Comparison of ENCODE assay signal across 13 cellular contexts in genomic region chr4:83358410-83358809, GRCh38. TPM values are rescaled to one million over a fixed set of nuclear protein-coding genes. Genes with fewer than 3 reads are reported as not detected.
DNase-seq lines count a peak whose midpoint lies in the region; ATAC-seq and TF ChIP-seq lines count a peak whose summit lies in the region.
"Had no signal": no experiment of that assay in that cellular context is flagged by ENCODE, and none has a peak within 500 bp of the region (broad histone marks: within the 10 kb centered on the region; RNA-seq: fewer than 3 reads in every experiment).

No MANE protein-coding gene starts in this region.

- TF ChIP-seq CTCF in SK-N-SH (IDR thresholded peaks at IDR 0.05): no peak
- TF ChIP-seq CTCF in tibial artery (IDR thresholded peaks at IDR 0.05): no peak

- CTCF ChIA-PET in SK-N-SH (lab: Yijun Ruan, JAX): no interaction called here

- TF ChIP-seq RAD21 in SK-N-SH (IDR thresholded peaks at IDR 0.05; ENCODE audit: low read length): no peak

- H3K27me3 ChIP-seq in SK-N-SH (ENCODE audit: insufficient read depth): no peaks in the 10 kb centered on the region
- H3K27me3 ChIP-seq in tibial artery: no peaks in the 10 kb centered on the region
- H3K27me3 ChIP-seq: tibial nerve had no signal

- peak overlapping the region; percentile 10; the same call in 1 of the 2 replicates for H3K4me2 ChIP-seq in SK-N-SH

- peak overlapping the region; percentile 21; the same call in 1 of the 2 replicates for H2AFZ ChIP-seq in SK-N-SH (ENCODE audit: low read depth)

- H3K9me3 ChIP-seq in SK-N-SH (peaks cover 5% of the 10 kb centered on the region; the same call in 1 of the 2 replicates), tibial artery (no peaks in the 10 kb centered on the region)

- 8% methylated on average over 1 of the region's 1 CpG for WGBS in SK-N-SH (ENCODE audit: low lambda C conversion rate)

- peaks cover 22% of the 10 kb centered on the region for H3F3A ChIP-seq in SK-N-SH (replicated peaks; ENCODE audit: insufficient read depth)

- DNase-seq in HCEC 1CT (peak; percentile 74), SK-N-SH (no peak), fibroblast of the conjunctiva (ENCODE audit: low read depth) (peak; percentile 27), tibial artery (no peak)
- DNase-seq in stimulated activated naive CD4-positive, alpha-beta T cell treated with Interleukin-2 at 50 U/mL for 16 hours (lab: John Stamatoyannopoulos, UW): no peak
- DNase-seq: caudate nucleus, DMS53, psoas muscle had no signal

- POLR2A ChIA-PET in SK-N-SH (lab: Yijun Ruan, JAX): no interaction called here

- ATAC-seq in HG02970 (IDR thresholded peaks at IDR 0.05; ENCODE audit: low FRiP score, unreplicated experiment) (no peak), GM19455 (IDR thresholded peaks at IDR 0.05; ENCODE audit: unreplicated experiment) (no peak)
- ATAC-seq: psoas muscle, Right ventricle myocardium inferior, WTC11 had no signal

- TF ChIP-seq EP300 in SK-N-SH (IDR thresholded peaks at IDR 0.05; ENCODE audit: borderline replicate concordance in 1 of 2, low read depth in 1 of 2, low read length in 1 of 2): 0 out of 4 replicates have a peak, but pooled peaks of 1 of the 2 experiments have one; percentile 9

- H3K4me3 ChIP-seq in SK-N-SH (ENCODE audit: low read depth in 2 of 2, low read length in 1 of 2) (no peak overlapping the region), tibial artery (no peak overlapping the region)
- H3K4me3 ChIP-seq: psoas muscle, tibial nerve had no signal

- no peaks in the 10 kb centered on the region for H3K36me3 ChIP-seq in SK-N-SH (replicated peaks in 1 of 2; ENCODE audit: control insufficient read depth in 1 of 2, insufficient read depth in 2 of 2, low read length in 1 of 2)
- no peaks in the 10 kb centered on the region for H3K36me3 ChIP-seq in tibial artery
- H3K36me3 ChIP-seq: tibial nerve had no signal

- H3K27ac ChIP-seq in SK-N-SH (ENCODE audit: low read depth in 2 of 2, low read length in 1 of 2) (peak overlapping the region in 1 of 2 experiments; percentile 77; a peak in 2 of 4 replicates), tibial artery (peak overlapping the region; percentile 47 to 60)
- H3K27ac ChIP-seq: psoas muscle, tibial nerve had no signal

- peaks cover 0 to 3% of the 10 kb centered on the region in 2 experiments; a peak in 1 of 4 replicates for H3K4me1 ChIP-seq in SK-N-SH (ENCODE audit: control insufficient read depth in 1 of 2, insufficient read depth in 2 of 2, low read depth in 1 of 2, low read length in 1 of 2)
- peaks cover 0 to 24% (median 6%) of the 10 kb centered on the region in 4 donors for H3K4me1 ChIP-seq in tibial artery
- H3K4me1 ChIP-seq: tibial nerve had no signal

- no peaks in the 10 kb centered on the region for H3K79me2 ChIP-seq in SK-N-SH (ENCODE audit: insufficient read depth)

- H4K20me1 ChIP-seq in SK-N-SH (ENCODE audit: insufficient read depth): no peaks in the 10 kb centered on the region

- intact Hi-C loops in tibial artery (cut with DNase I; ENCODE audit: low total_unique reads): no loop called here

- no peaks in the 10 kb centered on the region for H3K9me2 ChIP-seq in SK-N-SH

- H3K9ac ChIP-seq in SK-N-SH: no peak overlapping the region

TF ChIP-seq in SK-N-SH, 30 proteins besides CTCF, POLR2A, EP300 and RAD21 (continues in another document):
- no peak for TF ChIP-seq ZBTB33 (IDR thresholded peaks at IDR 0.05; ENCODE audit: borderline replicate concordance, low read depth)
- TF ChIP-seq TCF12 (IDR thresholded peaks at IDR 0.05): peak; percentile 38; the same call in 1 of the 2 replicates
- TF ChIP-seq FOSL2 (IDR thresholded peaks at IDR 0.05; ENCODE audit: borderline replicate concordance, low read depth): peak; percentile 47; the same call in 1 of the 2 replicates
- TF ChIP-seq TEAD4 (IDR thresholded peaks at IDR 0.05; ENCODE audit: borderline replicate concordance, insufficient read depth): peak; percentile 36; the same call in 1 of the 2 replicates
- no peak for TF ChIP-seq SMC3 (IDR thresholded peaks at IDR 0.05; ENCODE audit: low read depth, low read length)
- no peak for TF ChIP-seq REST (IDR thresholded peaks at IDR 0.05; ENCODE audit: low read depth, low read length)
- no peak for TF ChIP-seq IRF3 (IDR thresholded peaks at IDR 0.05; ENCODE audit: low read depth, low read length)
- TF ChIP-seq GATA2 (CRISPR knock-in tag; IDR thresholded peaks at IDR 0.05): no peak
- TF ChIP-seq NFIC (IDR thresholded peaks at IDR 0.05; ENCODE audit: borderline replicate concordance): no peak
- TF ChIP-seq JUND (IDR thresholded peaks at IDR 0.05): peak; percentile 39
- TF ChIP-seq MAX (IDR thresholded peaks at IDR 0.05; ENCODE audit: low read depth): no peak
- TF ChIP-seq USF2 (IDR thresholded peaks at IDR 0.05; ENCODE audit: borderline replicate concordance, low read depth, low read length): no peak
- no peak for TF ChIP-seq FOXM1 (IDR thresholded peaks at IDR 0.05; ENCODE audit: low read depth)
- TF ChIP-seq MXI1 (IDR thresholded peaks at IDR 0.05; ENCODE audit: low read depth, low read length): no peak
- TF ChIP-seq USF1 (IDR thresholded peaks at IDR 0.05; ENCODE audit: borderline replicate concordance, low read depth): no peak
- TF ChIP-seq POLR2AphosphoS5 (IDR thresholded peaks at IDR 0.05; ENCODE audit: low read depth, low read length): no peak
- no peak for TF ChIP-seq ELF1 (IDR thresholded peaks at IDR 0.05)

RNA-seq across cellular contexts. Expression of gene HPSE, which starts 23.8 kb away (rescaled TPM):
- 1.7 and 2.1 TPM in 2 replicates for polyA plus RNA-seq in SK-N-SH (2012; rRNA removed)
- polyA plus RNA-seq in SK-N-SH (2012; cell fraction: cytosol; rRNA removed): 2.0 and 2.1 TPM in 2 replicates
- 0.61 and 1.3 TPM in 2 replicates for polyA plus RNA-seq in SK-N-SH (2012; cell fraction: nucleus; rRNA removed)

Comparison
In these comparisons a context has a peak if more than half of its experiments do, and no peak if none do; other contexts are left out.
1. DNase-seq: peak in HCEC 1CT (single experiment) and fibroblast of the conjunctiva (single experiment); none in SK-N-SH (single experiment), tibial artery (0 of 2) and stimulated activated naive CD4-positive, alpha-beta T cell treated with Interleukin-2 at 50 U/mL for 16 hours (single experiment).